Comparison of ENCODE assay signal across 33 cellular contexts in genomic region chr3:184502123-184502667, GRCh38. TPM values are rescaled to one million over a fixed set of nuclear protein-coding genes. Genes with fewer than 3 reads are reported as not detected.
DNase-seq lines count a peak whose midpoint lies in the region; ATAC-seq and TF ChIP-seq lines count a peak whose summit lies in the region.
"Had no signal": no experiment of that assay in that cellular context is flagged by ENCODE, and none has a peak within 500 bp of the region (broad histone marks: within the 10 kb centered on the region; RNA-seq: fewer than 3 reads in every experiment).

No MANE protein-coding gene starts in this region.

- ATAC-seq in activated T-cell treated with anti-CD3 and anti-CD28 coated beads, Interleukin-2, amount 50 U/mL, for 4 hours = no peak
- ATAC-seq: A549; CD8-positive, alpha-beta T cell had no signal

- H3K9me3 Mint-ChIP-seq in activated CD4-positive, alpha-beta T cell treated with anti-CD3 and anti-CD28 coated beads, Interleukin-2, amount 10 ng/mL, durations not matched to agents 24 days and 14 days = no peaks in the 10 kb centered on the region
- peaks cover 13% of the 10 kb centered on the region for H3K9me3 Mint-ChIP-seq in MCF 10A (ENCODE audit: unreplicated experiment)
- peaks cover 5% of the 10 kb centered on the region for H3K9me3 Mint-ChIP-seq in activated T-cell treated with anti-CD3 and anti-CD28 coated beads, Interleukin-2, amount 50 U/mL, for 4 hours
- H3K9me3 Mint-ChIP-seq: CD4-positive, alpha-beta T cell had no signal

- H3K9me3 ChIP-seq in breast epithelium (peaks cover 0 to 9% of the 10 kb centered on the region in 2 donors), HEK293 (ENCODE audit: control insufficient read depth, insufficient read depth, low read depth, low read length) (no peaks in the 10 kb centered on the region)
- H3K9me3 ChIP-seq: BLaER1 had no signal

- H3K4me3 ChIP-seq in breast epithelium = no peak overlapping the region
- no peak overlapping the region for H3K4me3 ChIP-seq in HEK293 (ENCODE audit: low read depth, low read length)
- H3K4me3 ChIP-seq: A549; BLaER1; BLaER1 treated with 17β-estradiol and CSF1 and Interleukin-3, amounts not matched to agents 10 nM and 100 nM had no signal

- H3K27me3 ChIP-seq in breast epithelium = peaks cover 0 to 11% of the 10 kb centered on the region in 2 donors
- H3K27me3 ChIP-seq: BLaER1; BLaER1 treated with 17β-estradiol and CSF1 and Interleukin-3, amounts not matched to agents 10 nM and 100 nM had no signal

- intact Hi-C loops in activated CD4-positive, alpha-beta T cell treated with anti-CD3 and anti-CD28 coated beads, Interleukin-2, amount 10 ng/mL, durations not matched to agents 24 days and 14 days (cut with micrococcal nuclease) = no loop called here
- intact Hi-C loops in MCF 10A (cut with micrococcal nuclease) = no loop called here
- intact Hi-C loops in breast epithelium (cut with DNase I; ENCODE audit: low total_unique reads) = no loop called here

- CTCF ChIA-PET in MCF 10A (lab: Yijun Ruan, JAX) = interaction anchor here (0.7 to 1.5 kb wide), 3 partner anchors 11 to 829 kb away, joined by 3 to 7 read pairs (median 3); no protein-coding TSS in a partner anchor
- CTCF ChIA-PET in HEK293 (lab: Yijun Ruan, JAX) = no interaction called here

- H3K4me1 ChIP-seq in breast epithelium (no peaks in the 10 kb centered on the region), HEK293 (ENCODE audit: control insufficient read depth, insufficient read depth, low read length) (no peaks in the 10 kb centered on the region)
- H3K4me1 ChIP-seq: A549, BE2C had no signal

- TF ChIP-seq CTCF in MCF 10A (IDR thresholded peaks at IDR 0.05; ENCODE audit: unreplicated experiment) (no peak), breast epithelium (IDR thresholded peaks at IDR 0.05) (no peak), HEK293 (tag by site-specific recombination; IDR thresholded peaks at IDR 0.05) (no peak)

- no peaks in the 10 kb centered on the region for H3K4me1 Mint-ChIP-seq in activated CD4-positive, alpha-beta T cell treated with anti-CD3 and anti-CD28 coated beads, Interleukin-2, amount 10 ng/mL, durations not matched to agents 24 days and 14 days
- peaks cover 17% of the 10 kb centered on the region for H3K4me1 Mint-ChIP-seq in MCF 10A (ENCODE audit: insufficient read depth, unreplicated experiment)
- no peaks in the 10 kb centered on the region for H3K4me1 Mint-ChIP-seq in activated T-cell treated with anti-CD3 and anti-CD28 coated beads, Interleukin-2, amount 50 U/mL, for 4 hours (ENCODE audit: low read depth)
- H3K4me1 Mint-ChIP-seq: CD4-positive, alpha-beta memory T cell; CD4-positive, CD25-positive, alpha-beta regulatory T cell; CD8-positive, alpha-beta memory T cell had no signal

- no TSS peak for BruUV-seq in MCF 10A (replicated peaks; lab: Mats Ljungman, UMichigan)

- POLR2A ChIA-PET in MCF 10A (lab: Yijun Ruan, JAX) = no interaction called here
- POLR2A ChIA-PET in HEK293 (lab: Yijun Ruan, JAX) = no interaction called here

- no peaks in the 10 kb centered on the region for H3K36me3 ChIP-seq in breast epithelium
- H3K36me3 ChIP-seq in HEK293 (ENCODE audit: control insufficient read depth in 2 of 2, insufficient read depth in 1 of 2, low read length in 2 of 2) = no peaks in the 10 kb centered on the region
- H3K36me3 ChIP-seq: BE2C; BLaER1; BLaER1 treated with 17β-estradiol and CSF1 and Interleukin-3, amounts not matched to agents 10 nM and 100 nM had no signal

- TF ChIP-seq POLR2A in breast epithelium (IDR thresholded peaks at IDR 0.05) = no peak

- H3K4me3 Mint-ChIP-seq in activated CD4-positive, alpha-beta T cell treated with anti-CD3 and anti-CD28 coated beads, Interleukin-2, amount 10 ng/mL, durations not matched to agents 24 days and 14 days = no peak overlapping the region
- H3K4me3 Mint-ChIP-seq in MCF 10A (ENCODE audit: unreplicated experiment) = no peak overlapping the region
- no peak overlapping the region for H3K4me3 Mint-ChIP-seq in activated T-cell treated with anti-CD3 and anti-CD28 coated beads, Interleukin-2, amount 50 U/mL, for 4 hours
- H3K4me3 Mint-ChIP-seq: B cell; CD14-positive monocyte; CD4-positive, alpha-beta memory T cell; CD4-positive, alpha-beta T cell; CD4-positive, CD25-positive, alpha-beta regulatory T cell; CD8-positive, alpha-beta memory T cell; CD8-positive, alpha-beta T cell had no signal

- H3K27ac Mint-ChIP-seq in activated CD4-positive, alpha-beta T cell treated with anti-CD3 and anti-CD28 coated beads, Interleukin-2, amount 10 ng/mL, durations not matched to agents 24 days and 14 days = no peak overlapping the region
- H3K27ac Mint-ChIP-seq in MCF 10A (ENCODE audit: low read depth, unreplicated experiment) = no peak overlapping the region
- H3K27ac Mint-ChIP-seq: B cell; CD14-positive monocyte; CD4-positive, alpha-beta memory T cell; CD4-positive, alpha-beta T cell; CD4-positive, CD25-positive, alpha-beta regulatory T cell; CD8-positive, alpha-beta memory T cell; CD8-positive, alpha-beta T cell had no signal

- DNase-seq in activated CD4-positive, alpha-beta T cell treated with anti-CD3 and anti-CD28 coated beads, Interleukin-2, amount 10 ng/mL, durations not matched to agents 24 days and 14 days = peak; percentile 4
- no peak for DNase-seq in activated CD4-positive, alpha-beta T cell treated with anti-CD3 and anti-CD28 coated beads for 4 hours
- DNase-seq in MCF 10A (ENCODE audit: unreplicated experiment) (peak; percentile 16), breast epithelium (ENCODE audit: low spot score in 2 of 2) (no peak)
- no peak for DNase-seq in activated T-cell treated with anti-CD3 and anti-CD28 coated beads, Interleukin-2, amount 50 U/mL, for 4 hours
- DNase-seq: 8988T; ACHN; AML-193; BE2C; C1 segment of cervical spinal cord; Caco-2; Calu3; CD4-positive, alpha-beta memory T cell; CD4-positive, alpha-beta T cell; CD4-positive, CD25-positive, alpha-beta regulatory T cell; CD8-positive, alpha-beta memory T cell; CD8-positive, alpha-beta T cell; COR-L47; DMS 273 treated with DMSO at 0.1 percent for 48 hours; DMS153; DMS53; DMS79; DMS79 treated with DMSO at 0.1 percent for 48 hours; DND-41; EL had no signal

- H3K27ac ChIP-seq in breast epithelium (no peak overlapping the region), HEK293 (ENCODE audit: extremely low read depth, low read depth, low read length) (no peak overlapping the region)
- H3K27ac ChIP-seq: 22Rv1; A549; BLaER1; BLaER1 treated with 17β-estradiol and CSF1 and Interleukin-3, amounts not matched to agents 10 nM and 100 nM; C4-2B had no signal

- H3K36me3 Mint-ChIP-seq in activated CD4-positive, alpha-beta T cell treated with anti-CD3 and anti-CD28 coated beads, Interleukin-2, amount 10 ng/mL, durations not matched to agents 24 days and 14 days (ENCODE audit: low read depth) = no peaks in the 10 kb centered on the region
- H3K36me3 Mint-ChIP-seq in MCF 10A (ENCODE audit: insufficient read depth, unreplicated experiment) = no peaks in the 10 kb centered on the region
- no peaks in the 10 kb centered on the region for H3K36me3 Mint-ChIP-seq in activated T-cell treated with anti-CD3 and anti-CD28 coated beads, Interleukin-2, amount 50 U/mL, for 4 hours (ENCODE audit: insufficient read depth)
- H3K36me3 Mint-ChIP-seq: CD14-positive monocyte; CD4-positive, CD25-positive, alpha-beta regulatory T cell; CD8-positive, alpha-beta T cell had no signal

- peaks cover 38% of the 10 kb centered on the region for H3K27me3 Mint-ChIP-seq in activated CD4-positive, alpha-beta T cell treated with anti-CD3 and anti-CD28 coated beads, Interleukin-2, amount 10 ng/mL, durations not matched to agents 24 days and 14 days
- peaks cover 19% of the 10 kb centered on the region for H3K27me3 Mint-ChIP-seq in MCF 10A (ENCODE audit: insufficient read depth, unreplicated experiment)
- H3K27me3 Mint-ChIP-seq in activated T-cell treated with anti-CD3 and anti-CD28 coated beads, Interleukin-2, amount 50 U/mL, for 4 hours (ENCODE audit: low read depth) = peaks cover 41% of the 10 kb centered on the region

TF ChIP-seq in HEK293, 187 proteins besides CTCF, POLR2A, EP300 and RAD21 (continues in another document):
- TF ChIP-seq ZFP3 (tag by site-specific recombination; IDR thresholded peaks at IDR 0.05; ENCODE audit: low read depth) (no peak), SETDB1 (IDR thresholded peaks at IDR 0.05; ENCODE audit: insufficient read length, low read length) (peak; percentile 71), ZNF596 (tag by site-specific recombination; IDR thresholded peaks at IDR 0.05) (no peak), RBAK (tag by site-specific recombination; IDR thresholded peaks at IDR 0.05) (no peak), ZNF561 (tag by site-specific recombination; IDR thresholded peaks at IDR 0.05; ENCODE audit: borderline replicate concordance) (no peak), ZNF626 (tag by site-specific recombination; IDR thresholded peaks at IDR 0.05) (no peak)
- TF ChIP-seq, protein P1, sequence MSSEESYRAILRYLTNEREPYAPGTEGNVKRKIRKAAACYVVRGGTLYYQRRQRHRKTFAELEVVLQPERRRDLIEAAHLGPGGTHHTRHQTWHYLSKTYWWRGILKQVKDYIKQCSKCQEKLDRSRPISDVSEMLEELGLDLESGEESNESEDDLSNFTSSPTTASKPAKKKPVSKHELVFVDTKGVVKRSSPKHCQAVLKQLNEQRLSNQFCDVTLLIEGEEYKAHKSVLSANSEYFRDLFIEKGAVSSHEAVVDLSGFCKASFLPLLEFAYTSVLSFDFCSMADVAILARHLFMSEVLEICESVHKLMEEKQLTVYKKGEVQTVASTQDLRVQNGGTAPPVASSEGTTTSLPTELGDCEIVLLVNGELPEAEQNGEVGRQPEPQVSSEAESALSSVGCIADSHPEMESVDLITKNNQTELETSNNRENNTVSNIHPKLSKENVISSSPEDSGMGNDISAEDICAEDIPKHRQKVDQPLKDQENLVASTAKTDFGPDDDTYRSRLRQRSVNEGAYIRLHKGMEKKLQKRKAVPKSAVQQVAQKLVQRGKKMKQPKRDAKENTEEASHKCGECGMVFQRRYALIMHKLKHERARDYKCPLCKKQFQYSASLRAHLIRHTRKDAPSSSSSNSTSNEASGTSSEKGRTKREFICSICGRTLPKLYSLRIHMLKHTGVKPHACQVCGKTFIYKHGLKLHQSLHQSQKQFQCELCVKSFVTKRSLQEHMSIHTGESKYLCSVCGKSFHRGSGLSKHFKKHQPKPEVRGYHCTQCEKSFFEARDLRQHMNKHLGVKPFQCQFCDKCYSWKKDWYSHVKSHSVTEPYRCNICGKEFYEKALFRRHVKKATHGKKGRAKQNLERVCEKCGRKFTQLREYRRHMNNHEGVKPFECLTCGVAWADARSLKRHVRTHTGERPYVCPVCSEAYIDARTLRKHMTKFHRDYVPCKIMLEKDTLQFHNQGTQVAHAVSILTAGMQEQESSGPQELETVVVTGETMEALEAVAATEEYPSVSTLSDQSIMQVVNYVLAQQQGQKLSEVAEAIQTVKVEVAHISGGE (tag by site-specific recombination; conservative IDR thresholded peaks at IDR 0.05; ENCODE audit: low read depth) = no peak

RNA-seq across cellular contexts. Expression of gene EPHB3, which starts 59.4 kb away (rescaled TPM):
- total RNA-seq in activated CD4-positive, alpha-beta T cell treated with anti-CD3 and anti-CD28 coated beads, Interleukin-2, amount 10 ng/mL, durations not matched to agents 24 days and 14 days = 0.05 TPM in 1 of 2 replicates, not detected in the other
- 4.0 and 5.4 TPM in 2 replicates for total RNA-seq in MCF 10A (2022)
- 10 to 100 TPM in 1 of 3 donors, 1 to 10 TPM in 1, under 1 TPM in 1; 0.32 to 25.3 (median 7.9) TPM for total RNA-seq in breast epithelium
- under 1 TPM in 1 of 3 donors, not detected in 2; 0.15 TPM for total RNA-seq in activated T-cell treated with anti-CD3 and anti-CD28 coated beads, Interleukin-2, amount 50 U/mL, for 4 hours
- total RNA-seq: CD4-positive, CD25-positive, alpha-beta regulatory T cell; CD8-positive, alpha-beta T cell had no signal

Comparison
In these comparisons a context has a peak if more than half of its experiments do, and no peak if none do; other contexts are left out.
1. DNase-seq: peak in activated CD4-positive, alpha-beta T cell treated with anti-CD3 and anti-CD28 coated beads, Interleukin-2, amount 10 ng/mL, durations not matched to agents 24 days and 14 days (single experiment) and MCF 10A (single experiment); none in activated CD4-positive, alpha-beta T cell treated with anti-CD3 and anti-CD28 coated beads for 4 hours (0 of 2), breast epithelium (0 of 2) and activated T-cell treated with anti-CD3 and anti-CD28 coated beads, Interleukin-2, amount 50 U/mL, for 4 hours (single experiment).